ENCODE assay signal across 1 cellular context in genomic region chr17:15918261-15918660, GRCh38.
TF ChIP-seq lines count a peak whose summit lies in the region.

No MANE protein-coding gene starts in this region.

TF ChIP-seq in GM23338, 12 proteins besides CTCF, POLR2A, EP300 and RAD21 (continued from another document):
- TF ChIP-seq ETS1 (IDR thresholded peaks at IDR 0.05) (no peak), CREB1 (CRISPR knock-in tag; IDR thresholded peaks at IDR 0.05; ENCODE audit: low read depth) (no peak), STAT1 (IDR thresholded peaks at IDR 0.05; ENCODE audit: unreplicated experiment) (no peak), EZH2phosphoT487 (IDR thresholded peaks at IDR 0.05; ENCODE audit: unreplicated experiment) (no peak), ZNF114 (CRISPR knock-in tag; IDR thresholded peaks at IDR 0.05) (no peak), POLR2AphosphoS5 (IDR thresholded peaks at IDR 0.05; ENCODE audit: low read depth) (no peak), REST (IDR thresholded peaks at IDR 0.05; ENCODE audit: unreplicated experiment) (no peak), NANOG (IDR thresholded peaks at IDR 0.05; ENCODE audit: borderline replicate concordance) (no peak), JUNB (IDR thresholded peaks at IDR 0.05; ENCODE audit: unreplicated experiment) (no peak)
